Comparison of ENCODE assay signal across 19 cellular contexts in the genomic region with DNA sequence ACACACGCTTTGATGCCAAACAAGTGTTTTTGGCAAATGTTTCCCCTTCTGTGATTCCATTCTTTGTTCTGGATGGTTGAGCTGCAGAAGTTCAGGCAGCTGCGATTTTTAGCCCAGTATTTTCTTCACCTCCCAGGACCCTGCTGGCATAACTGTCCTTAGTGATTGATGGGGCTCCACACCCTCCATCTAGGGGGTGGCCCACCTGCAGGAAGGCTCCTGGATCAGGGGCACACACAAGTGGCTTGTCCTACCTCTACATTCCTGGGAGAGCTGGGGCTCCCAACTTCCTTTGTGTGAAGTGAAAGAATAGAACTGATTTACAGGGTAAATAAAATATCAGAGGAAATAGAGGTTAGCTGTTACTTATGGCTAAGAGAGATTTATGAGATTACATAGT.
DNase-seq lines count a peak whose midpoint lies in the region; ATAC-seq and TF ChIP-seq lines count a peak whose summit lies in the region.
"Had no signal": no experiment of that assay in that cellular context is flagged by ENCODE, and none has a peak within 500 bp of the region (broad histone marks: within the 10 kb centered on the region; RNA-seq: fewer than 3 reads in every experiment).

No MANE protein-coding gene starts in this region.

- no peaks in the 10 kb centered on the region for H3K27me3 ChIP-seq in GM23338 (ENCODE audit: insufficient read depth)
- H3K27me3 ChIP-seq in transverse colon, result no peaks in the 10 kb centered on the region
- H3K27me3 ChIP-seq: BLaER1 had no signal

- H3K4me3 ChIP-seq in GM23338, result no peak overlapping the region
- no peak overlapping the region for H3K4me3 ChIP-seq in transverse colon
- H3K4me3 ChIP-seq: BLaER1, HAP-1 had no signal

- H3K27ac ChIP-seq in GM23338 (ENCODE audit: low read depth) (no peak overlapping the region), transverse colon (no peak overlapping the region)
- H3K27ac ChIP-seq: BLaER1 had no signal

- intact Hi-C loops in transverse colon (cut with DNase I; ENCODE audit: low total_unique reads), result no loop called here

- TF ChIP-seq POLR2A in transverse colon (IDR thresholded peaks at IDR 0.05) (no peak), erythroblast (IDR thresholded peaks at IDR 0.05; ENCODE audit: low read length) (no peak)

- no peaks in the 10 kb centered on the region for H3K79me2 ChIP-seq in GM23338 (replicated peaks; ENCODE audit: insufficient read depth)

- POLR2A ChIA-PET in WTC11 (lab: Charles Lee), result no interaction called here

- H2AFZ ChIP-seq in GM23338, result peak overlapping the region; percentile 65

- peak; percentile 58; the same call in 2 of the 3 replicates for ATAC-seq in GM23338
- ATAC-seq in WTC11, result peak; percentile 47
- no peak for ATAC-seq in HG03469 (IDR thresholded peaks at IDR 0.05; ENCODE audit: unreplicated experiment)
- ATAC-seq: HepG2 had no signal

- no peak for TF ChIP-seq EP300 in transverse colon (IDR thresholded peaks at IDR 0.05; ENCODE audit: low read depth)

- no peaks in the 10 kb centered on the region for H3K9me2 ChIP-seq in GM23338 (ENCODE audit: insufficient read depth)

- in situ Hi-C loops in transverse colon (cut with MboI; ENCODE audit: low pct_ligation_motif_present in 1 of 4, low pct_unique_long_range_greater_than_20kb in 1 of 4, low sequenced_read_pairs in 3 of 4), result no loop called here

- H3K9me3 ChIP-seq in transverse colon, result no peaks in the 10 kb centered on the region
- H3K9me3 ChIP-seq: BLaER1, HAP-1 had no signal

- H3K27me3 Mint-ChIP-seq in GM23338 (ENCODE audit: insufficient read depth, low read depth, poor library complexity) (peaks cover 2% of the 10 kb centered on the region), WTC11 (ENCODE audit: low read depth) (no peaks in the 10 kb centered on the region), nephron (ENCODE audit: low read depth) (no peaks in the 10 kb centered on the region)

- H3K4me1 Mint-ChIP-seq in GM23338 (peaks cover 21% of the 10 kb centered on the region), WTC11 (peaks cover 29% of the 10 kb centered on the region), nephron (peaks cover 76% of the 10 kb centered on the region)
- H3K4me1 Mint-ChIP-seq: CD14-positive monocyte; CD4-positive, alpha-beta memory T cell; IgD-negative memory B cell had no signal

- H3K36me3 ChIP-seq in GM23338 (ENCODE audit: insufficient read depth) (no peaks in the 10 kb centered on the region), transverse colon (no peaks in the 10 kb centered on the region)
- H3K36me3 ChIP-seq: BLaER1, HAP-1 had no signal

- 0 out of 2 replicates have a peak overlapping the region, but pooled peaks have one; percentile 17 for H3K4me2 ChIP-seq in GM23338
- H3K4me2 ChIP-seq: BLaER1 had no signal

- H3K27ac Mint-ChIP-seq in GM23338, result no peak overlapping the region
- H3K27ac Mint-ChIP-seq in WTC11, result no peak overlapping the region
- H3K27ac Mint-ChIP-seq in nephron, result peak overlapping the region; percentile 37 to 74 (median 71)
- H3K27ac Mint-ChIP-seq: CD14-positive monocyte; CD4-positive, alpha-beta memory T cell; HFFc6; IgD-negative memory B cell had no signal

- TF ChIP-seq CTCF in GM23338 (conservative IDR thresholded peaks at IDR 0.05; ENCODE audit: low read depth in 2 of 2) (no peak), WTC11 (IDR thresholded peaks at IDR 0.05) (no peak), nephron (IDR thresholded peaks at IDR 0.05; ENCODE audit: unreplicated experiment in 3 of 3) (no peak), transverse colon (IDR thresholded peaks at IDR 0.05) (no peak)

- no peaks in the 10 kb centered on the region for H3F3A ChIP-seq in GM23338 (replicated peaks; ENCODE audit: low read depth)

- WGBS in transverse colon (ENCODE audit: low coverage in 1 of 2), 2 donors, result 41 to 42% methylated on average over 2 of the region's 2 CpGs

- H3K9me3 Mint-ChIP-seq in GM23338 (no peaks in the 10 kb centered on the region; the same call in 2 of the 3 replicates), WTC11 (no peaks in the 10 kb centered on the region), nephron (no peaks in the 10 kb centered on the region)
- H3K9me3 Mint-ChIP-seq: CD14-positive monocyte; CD4-positive, alpha-beta memory T cell; IgD-negative memory B cell had no signal

- CTCF ChIA-PET in WTC11 (lab: Charles Lee), result no interaction called here

- H4K20me1 ChIP-seq in GM23338 (replicated peaks; ENCODE audit: insufficient read depth), result no peaks in the 10 kb centered on the region
- H4K20me1 ChIP-seq: BLaER1 had no signal

- H3K4me3 Mint-ChIP-seq in GM23338, result no peak overlapping the region
- no peak overlapping the region for H3K4me3 Mint-ChIP-seq in WTC11
- no peak overlapping the region for H3K4me3 Mint-ChIP-seq in nephron
- H3K4me3 Mint-ChIP-seq: CD14-positive monocyte; CD4-positive, alpha-beta memory T cell; HFFc6; IgD-negative memory B cell had no signal

- peaks cover 8% of the 10 kb centered on the region; the same call in 1 of the 2 replicates for H3K4me1 ChIP-seq in GM23338 (ENCODE audit: insufficient read depth)
- H3K4me1 ChIP-seq in transverse colon, result no peaks in the 10 kb centered on the region
- H3K4me1 ChIP-seq: BLaER1 had no signal

- DNase-seq in NCI-H446 treated with DMSO at 0.1 percent for 48 hours (lab: John Stamatoyannopoulos, UW) (peak; percentile 25), NCI-H446 (lab: John Stamatoyannopoulos, UW) (no peak), GM23338 (ENCODE audit: low spot score) (no peak), WTC11 (ENCODE audit: low spot score) (no peak), transverse colon (no peak), erythroblast (lab: John Stamatoyannopoulos, UW) (no peak)
- DNase-seq: 8988T; CD4-positive, alpha-beta memory T cell; DMS79 treated with DMSO at 0.1 percent for 48 hours; GF-D8; HFFc6; KBM-7 had no signal

- H3K36me3 Mint-ChIP-seq in GM23338 (ENCODE audit: low read depth) (no peaks in the 10 kb centered on the region), WTC11 (no peaks in the 10 kb centered on the region), nephron (ENCODE audit: low read depth) (no peaks in the 10 kb centered on the region)
- H3K36me3 Mint-ChIP-seq: CD14-positive monocyte; CD4-positive, alpha-beta memory T cell; IgD-negative memory B cell had no signal

TF ChIP-seq in GM23338, 12 proteins besides CTCF, POLR2A, EP300 and RAD21 (continues in another document):
- TF ChIP-seq NANOG (IDR thresholded peaks at IDR 0.05; ENCODE audit: borderline replicate concordance), result no peak
- TF ChIP-seq ZNF331 (CRISPR knock-in tag; IDR thresholded peaks at IDR 0.05; ENCODE audit: low read depth), result no peak
- no peak for TF ChIP-seq JUNB (IDR thresholded peaks at IDR 0.05; ENCODE audit: unreplicated experiment)
- TF ChIP-seq, protein P1, sequence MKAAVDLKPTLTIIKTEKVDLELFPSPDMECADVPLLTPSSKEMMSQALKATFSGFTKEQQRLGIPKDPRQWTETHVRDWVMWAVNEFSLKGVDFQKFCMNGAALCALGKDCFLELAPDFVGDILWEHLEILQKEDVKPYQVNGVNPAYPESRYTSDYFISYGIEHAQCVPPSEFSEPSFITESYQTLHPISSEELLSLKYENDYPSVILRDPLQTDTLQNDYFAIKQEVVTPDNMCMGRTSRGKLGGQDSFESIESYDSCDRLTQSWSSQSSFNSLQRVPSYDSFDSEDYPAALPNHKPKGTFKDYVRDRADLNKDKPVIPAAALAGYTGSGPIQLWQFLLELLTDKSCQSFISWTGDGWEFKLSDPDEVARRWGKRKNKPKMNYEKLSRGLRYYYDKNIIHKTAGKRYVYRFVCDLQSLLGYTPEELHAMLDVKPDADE (IDR thresholded peaks at IDR 0.05), result no peak
- no peak for TF ChIP-seq ZNF114 (CRISPR knock-in tag; IDR thresholded peaks at IDR 0.05)
- no peak for TF ChIP-seq EZH2phosphoT487 (IDR thresholded peaks at IDR 0.05; ENCODE audit: unreplicated experiment)
- TF ChIP-seq EZH2 (IDR thresholded peaks at IDR 0.05; ENCODE audit: low read depth, unreplicated experiment), result no peak
- no peak for TF ChIP-seq POLR2AphosphoS5 (IDR thresholded peaks at IDR 0.05; ENCODE audit: low read depth)
- no peak for TF ChIP-seq CREB1 (CRISPR knock-in tag; IDR thresholded peaks at IDR 0.05; ENCODE audit: low read depth)
- TF ChIP-seq STAT1 (IDR thresholded peaks at IDR 0.05; ENCODE audit: unreplicated experiment), result no peak

TF ChIP-seq in WTC11, 78 proteins besides CTCF, POLR2A, EP300 and RAD21:
- TF ChIP-seq, protein P2, sequence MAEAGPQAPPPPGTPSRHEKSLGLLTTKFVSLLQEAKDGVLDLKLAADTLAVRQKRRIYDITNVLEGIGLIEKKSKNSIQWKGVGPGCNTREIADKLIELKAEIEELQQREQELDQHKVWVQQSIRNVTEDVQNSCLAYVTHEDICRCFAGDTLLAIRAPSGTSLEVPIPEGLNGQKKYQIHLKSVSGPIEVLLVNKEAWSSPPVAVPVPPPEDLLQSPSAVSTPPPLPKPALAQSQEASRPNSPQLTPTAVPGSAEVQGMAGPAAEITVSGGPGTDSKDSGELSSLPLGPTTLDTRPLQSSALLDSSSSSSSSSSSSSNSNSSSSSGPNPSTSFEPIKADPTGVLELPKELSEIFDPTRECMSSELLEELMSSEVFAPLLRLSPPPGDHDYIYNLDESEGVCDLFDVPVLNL (CRISPR knock-in tag; IDR thresholded peaks at IDR 0.05; ENCODE audit: borderline replicate concordance, low read depth), result no peak
- TF ChIP-seq ZNF671 (CRISPR knock-in tag; IDR thresholded peaks at IDR 0.05) (no peak), JAZF1 (CRISPR knock-in tag; IDR thresholded peaks at IDR 0.05) (no peak)

Comparison
In these comparisons a context has a peak if more than half of its experiments do, and no peak if none do; other contexts are left out.
1. H3K27ac Mint-ChIP-seq: peak in nephron (3 of 3); none in GM23338 (single experiment) and WTC11 (single experiment).